8 cellular contexts compared by ENCODE assay signal in the genomic region with DNA sequence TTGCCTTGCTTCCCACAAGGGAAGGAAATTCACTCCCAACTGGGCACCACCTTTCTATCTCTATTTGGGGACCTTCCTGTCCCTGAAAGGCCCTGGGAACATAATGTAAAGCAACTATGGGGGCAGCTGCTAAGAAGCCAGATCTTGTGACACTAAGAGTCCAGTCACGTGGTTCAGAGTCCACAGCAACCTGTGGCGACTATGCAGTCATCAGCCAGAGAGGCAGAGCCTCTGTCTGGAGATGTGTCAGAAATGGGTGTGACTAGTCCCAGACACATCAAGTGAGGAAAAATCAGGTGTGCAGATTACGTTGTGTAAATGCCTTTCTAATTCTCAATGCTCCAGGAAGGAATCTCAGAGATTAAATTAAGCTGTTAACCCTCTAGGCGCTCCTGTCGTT. TPM values are rescaled to one million over a fixed set of nuclear protein-coding genes. Genes with fewer than 3 reads are reported as not detected.
DNase-seq lines count a peak whose midpoint lies in the region; ATAC-seq and TF ChIP-seq lines count a peak whose summit lies in the region.

No MANE protein-coding gene starts in this region.

- no peaks in the 10 kb centered on the region for H3K9me3 Mint-ChIP-seq in activated T-cell treated with anti-CD3 and anti-CD28 coated beads, Interleukin-2, amount 50 U/mL, for 72 hours

- intact Hi-C loops in transverse colon (cut with DNase I; ENCODE audit: low total_unique reads), result loop anchor here (10.0 kb wide), 1 partner anchor 102 kb away; no protein-coding TSS in a partner anchor

- no peaks in the 10 kb centered on the region for H3K27me3 Mint-ChIP-seq in activated T-cell treated with anti-CD3 and anti-CD28 coated beads, Interleukin-2, amount 50 U/mL, for 72 hours (ENCODE audit: low read depth)

- H3K79me2 ChIP-seq in KMS-11 (ENCODE audit: insufficient read depth, low read depth), result no peaks in the 10 kb centered on the region

- no peaks in the 10 kb centered on the region for H3K27me3 ChIP-seq in KMS-11 (ENCODE audit: insufficient read depth, low read depth)
- peaks cover 12% of the 10 kb centered on the region for H3K27me3 ChIP-seq in transverse colon

- H3K4me3 ChIP-seq in KMS-11 (IDR thresholded peaks at IDR 0.05; ENCODE audit: insufficient read depth, low read depth, low read length) (no peak overlapping the region), transverse colon (peak overlapping the region in 1 of 4 donors; percentile 14)

- no peak for TF ChIP-seq POLR2A in transverse colon (IDR thresholded peaks at IDR 0.05)

- H3K9ac ChIP-seq in KMS-11, result no peak overlapping the region

- no peak overlapping the region for H3K27ac Mint-ChIP-seq in activated T-cell treated with anti-CD3 and anti-CD28 coated beads, Interleukin-2, amount 50 U/mL, for 72 hours

- no peaks in the 10 kb centered on the region for H3K36me3 ChIP-seq in KMS-11 (ENCODE audit: insufficient read depth)
- no peaks in the 10 kb centered on the region for H3K36me3 ChIP-seq in transverse colon

- peaks cover 43% of the 10 kb centered on the region for H3K4me1 ChIP-seq in KMS-11 (ENCODE audit: low read depth, poor library complexity, severe bottlenecking)
- peaks cover 0 to 13% (median 6%) of the 10 kb centered on the region in 4 donors for H3K4me1 ChIP-seq in transverse colon

- in situ Hi-C loops in Caki2 (cut with HindIII; ENCODE audit: low pct_unique_long_range_greater_than_20kb, low sequenced_read_pairs) (no loop called here), transverse colon (cut with MboI; ENCODE audit: low pct_ligation_motif_present in 1 of 4, low pct_unique_long_range_greater_than_20kb in 1 of 4, low sequenced_read_pairs in 3 of 4) (loop anchor here in 2 of 4 donors (10.0 kb wide), 2 partner anchors 112 to 122 kb away; no protein-coding TSS in a partner anchor)

- H4K20me1 ChIP-seq in KMS-11 (ENCODE audit: insufficient read depth), result no peaks in the 10 kb centered on the region

- TF ChIP-seq EP300 in transverse colon (IDR thresholded peaks at IDR 0.05; ENCODE audit: low read depth), result no peak

- peak overlapping the region; percentile 88 for H3K4me2 ChIP-seq in KMS-11

- H2AFZ ChIP-seq in KMS-11 (ENCODE audit: low read depth), result peak overlapping the region; percentile 67; the same call in 1 of the 2 replicates

- peaks cover 0 to 2% of the 10 kb centered on the region in 2 donors for H3K36me3 Mint-ChIP-seq in activated T-cell treated with anti-CD3 and anti-CD28 coated beads, Interleukin-2, amount 50 U/mL, for 72 hours (ENCODE audit: insufficient read depth in 2 of 2)

- peak; percentile 72 to 73 for ATAC-seq in activated T-cell treated with anti-CD3 and anti-CD28 coated beads, Interleukin-2, amount 50 U/mL, for 72 hours (replicated peaks in 1 of 2)
- ATAC-seq in left lobe of liver (peak; percentile 43), HG03520 (IDR thresholded peaks at IDR 0.05; ENCODE audit: unreplicated experiment) (no peak), HG03571 (IDR thresholded peaks at IDR 0.05; ENCODE audit: unreplicated experiment) (no peak), HG02759 (IDR thresholded peaks at IDR 0.05; ENCODE audit: unreplicated experiment) (no peak)

- peaks cover 72% of the 10 kb centered on the region for H3K4me1 Mint-ChIP-seq in activated T-cell treated with anti-CD3 and anti-CD28 coated beads, Interleukin-2, amount 50 U/mL, for 72 hours (ENCODE audit: low read depth)

- 37 to 50% methylated on average over 1 to 4 of the region's 5 CpGs for WGBS in transverse colon (ENCODE audit: low coverage in 1 of 2), 2 donors

- no peaks in the 10 kb centered on the region for H3K9me3 ChIP-seq in transverse colon

- H3K27ac ChIP-seq in KMS-11 (no peak overlapping the region), transverse colon (no peak overlapping the region)

- H3K4me3 Mint-ChIP-seq in activated T-cell treated with anti-CD3 and anti-CD28 coated beads, Interleukin-2, amount 50 U/mL, for 72 hours, result peak overlapping the region; percentile 71

- DNase-seq in Caki2 (ENCODE audit: low read depth), result peak; percentile 66
- DNase-seq in activated T-cell treated with anti-CD3 and anti-CD28 coated beads, Interleukin-2, amount 50 U/mL, for 72 hours, result peak; percentile 50 to 58
- DNase-seq in left lobe of liver (ENCODE audit: low spot score), result no peak
- DNase-seq in transverse colon, result no peak

- TF ChIP-seq CTCF in KMS-11 (conservative IDR thresholded peaks at IDR 0.05; ENCODE audit: low read depth, low read length) (no peak), transverse colon (IDR thresholded peaks at IDR 0.05) (no peak)

RNA-seq across cellular contexts. Expression of gene SKAP1, which starts 26.6 kb away (rescaled TPM):
- 0.88 TPM in 1 of 2 replicates, not detected in the other for total RNA-seq in Caki2 (2014; rRNA removed; shearing (Covaris generic); ENCODE audit: low replicate concordance)
- 100 to 1,000 TPM in 1 of 2 donors, 10 to 100 TPM in 1; 96.6 to 108 TPM for total RNA-seq in activated T-cell treated with anti-CD3 and anti-CD28 coated beads, Interleukin-2, amount 50 U/mL, for 72 hours
- 20.9 TPM for total RNA-seq in left lobe of liver
- 1 to 10 TPM in 3 of 4 donors, not detected in 1; 1.2 to 6.4 (median 4.9) TPM for total RNA-seq in transverse colon

Comparison
In these comparisons a context has a peak if more than half of its experiments do, and no peak if none do; other contexts are left out.
1. DNase-seq: peak in Caki2 (single experiment) and activated T-cell treated with anti-CD3 and anti-CD28 coated beads, Interleukin-2, amount 50 U/mL, for 72 hours (2 of 2); none in left lobe of liver (single experiment) and transverse colon (single experiment).
2. ATAC-seq: peak in activated T-cell treated with anti-CD3 and anti-CD28 coated beads, Interleukin-2, amount 50 U/mL, for 72 hours (2 of 2) and left lobe of liver (single experiment); none in HG03520 (single experiment), HG03571 (single experiment) and HG02759 (single experiment).